2 cellular contexts compared by ENCODE assay signal in genomic region chr7:129187681-129188371, GRCh38.
TF ChIP-seq lines count a peak whose summit lies in the region.

No MANE protein-coding gene starts in this region.

TF ChIP-seq in A549, 52 proteins besides CTCF, POLR2A, EP300 and RAD21 (continued from another document):
- TF ChIP-seq E2F6 (IDR thresholded peaks at IDR 0.05; ENCODE audit: borderline replicate concordance, low read depth) (no peak; the same call in 1 of the 2 replicates), SMC3 (IDR thresholded peaks at IDR 0.05) (no peak), HOXA7 (CRISPR knock-in tag; IDR thresholded peaks at IDR 0.05) (no peak), HEYL (CRISPR knock-in tag; IDR thresholded peaks at IDR 0.05) (no peak), MAZ (IDR thresholded peaks at IDR 0.05; ENCODE audit: borderline replicate concordance, low read depth, low read length) (no peak), EHF (CRISPR knock-in tag; IDR thresholded peaks at IDR 0.05) (no peak), FOXS1 (CRISPR knock-in tag; IDR thresholded peaks at IDR 0.05) (no peak), HOXB5 (CRISPR knock-in tag; IDR thresholded peaks at IDR 0.05) (no peak), MAX (IDR thresholded peaks at IDR 0.05) (no peak), CBX8 (IDR thresholded peaks at IDR 0.05) (no peak), RCOR1 (IDR thresholded peaks at IDR 0.05; ENCODE audit: low read depth, low read length) (no peak), POLR2AphosphoS2 (conservative IDR thresholded peaks at IDR 0.05; ENCODE audit: low read length) (no peak), GATA3 (IDR thresholded peaks at IDR 0.05; ENCODE audit: borderline replicate concordance) (no peak), BCL3 (IDR thresholded peaks at IDR 0.05) (no peak)

TF ChIP-seq in GM23338, 12 proteins besides CTCF, POLR2A, EP300 and RAD21 (continued from another document):
- TF ChIP-seq ZNF462 (CRISPR knock-in tag; IDR thresholded peaks at IDR 0.05), result no peak
- TF ChIP-seq CREB1 (CRISPR knock-in tag; IDR thresholded peaks at IDR 0.05; ENCODE audit: low read depth), result no peak
- no peak for TF ChIP-seq JUNB (IDR thresholded peaks at IDR 0.05; ENCODE audit: unreplicated experiment)
TF ChIP-seq in GM23338: peak in this region for 0.
